In genomic region chr1:144523661-144524407, GRCh38 we compare ENCODE assay signal across 8 cellular contexts.
DNase-seq lines count a peak whose midpoint lies in the region; ATAC-seq and TF ChIP-seq lines count a peak whose summit lies in the region.
"Not testable (repeated sequence)": the region's sequence is repeated elsewhere in the genome, so short reads cannot be mapped to it uniquely, and the experiment has no call there.

No MANE protein-coding gene starts in this region.

- not testable (repeated sequence) for H3K27me3 Mint-ChIP-seq in T-helper 17 cell; activated naive CD8-positive, alpha-beta T cell treated with anti-CD3 and anti-CD28 coated beads for 36 hours

- not testable (repeated sequence) for H3K4me1 ChIP-seq in ES-I3 (ENCODE audit: insufficient read depth, low read length); HUES6 (ENCODE audit: control insufficient read depth, insufficient read depth, low read length); mucosa of rectum (ENCODE audit: control insufficient read depth in 2 of 2, insufficient read depth in 2 of 2, low read length in 2 of 2)

- H3K9me3 Mint-ChIP-seq in activated naive CD8-positive, alpha-beta T cell treated with anti-CD3 and anti-CD28 coated beads for 36 hours = not testable (repeated sequence)

- H3K4me3 Mint-ChIP-seq in T-helper 17 cell = peak overlapping the region; percentile 88
- H3K4me3 Mint-ChIP-seq in activated naive CD8-positive, alpha-beta T cell treated with anti-CD3 and anti-CD28 coated beads for 36 hours = peak overlapping the region; percentile 79

- not testable (repeated sequence) for H3K27me3 ChIP-seq in HUES6 (ENCODE audit: control insufficient read depth, insufficient read depth, low read length); mucosa of rectum (ENCODE audit: control insufficient read depth in 2 of 2, insufficient read depth in 2 of 2, low read length in 2 of 2)

- ATAC-seq in GM21786 (IDR thresholded peaks at IDR 0.05; ENCODE audit: unreplicated experiment) (peak; percentile 89), T-helper 17 cell (peak; percentile 90)

- peak overlapping the region; percentile 97 for H3K27ac Mint-ChIP-seq in T-helper 17 cell
- peak overlapping the region; percentile 100 for H3K27ac Mint-ChIP-seq in activated naive CD8-positive, alpha-beta T cell treated with anti-CD3 and anti-CD28 coated beads for 36 hours

- not testable (repeated sequence) for H3K9me3 ChIP-seq in ES-I3 (ENCODE audit: control insufficient read depth, insufficient read depth, low read length); HUES6 (ENCODE audit: control insufficient read depth, insufficient read depth, low read depth, low read length); T-helper 17 cell (ENCODE audit: control insufficient read depth, low read length, poor library complexity, severe bottlenecking); mucosa of rectum (ENCODE audit: control insufficient read depth in 2 of 2, low read length in 2 of 2)

- not testable (repeated sequence) for H3K36me3 ChIP-seq in ES-I3 (ENCODE audit: insufficient read depth, low read length); HUES6 (ENCODE audit: control insufficient read depth, insufficient read depth, low read length); mucosa of rectum (ENCODE audit: control insufficient read depth in 2 of 2, insufficient read depth in 2 of 2, low read length in 2 of 2)

- TF ChIP-seq CTCF in foreskin fibroblast (IDR thresholded peaks at IDR 0.05; ENCODE audit: low read depth, low read length) = not testable (repeated sequence)

- not testable (repeated sequence) for H3K36me3 Mint-ChIP-seq in T-helper 17 cell (ENCODE audit: low read depth); activated naive CD8-positive, alpha-beta T cell treated with anti-CD3 and anti-CD28 coated beads for 36 hours

- not testable (repeated sequence) for H3K4me1 Mint-ChIP-seq in T-helper 17 cell; activated naive CD8-positive, alpha-beta T cell treated with anti-CD3 and anti-CD28 coated beads for 36 hours

- H3K9ac ChIP-seq in ES-I3 (ENCODE audit: low read depth, low read length) (peak overlapping the region; percentile 32; the same call in 1 of the 2 replicates), HUES6 (ENCODE audit: low read length) (peak overlapping the region; percentile 92)
- H3K9ac ChIP-seq in mucosa of rectum (ENCODE audit: low read depth in 1 of 2, low read length in 2 of 2) = not testable (repeated sequence)

- peak; percentile 34 to 70 (median 56) for DNase-seq in T-helper 17 cell
- peak; percentile 55 for DNase-seq in activated naive CD8-positive, alpha-beta T cell treated with anti-CD3 and anti-CD28 coated beads for 36 hours
- peak; percentile 47 to 72 for DNase-seq in foreskin fibroblast
- peak; percentile 20 to 48 for DNase-seq in stimulated activated CD8-positive, alpha-beta memory T cell treated with anti-CD3 and anti-CD28 coated beads, Interleukin-15, amount 100 ng/mL, for 48 hours (ENCODE audit: low read depth in 2 of 2)

- H3K4me3 ChIP-seq in HUES6 (ENCODE audit: low read depth, low read length) (peak overlapping the region; percentile 52), foreskin fibroblast (ENCODE audit: low read depth in 1 of 2, low read length in 2 of 2) (peak overlapping the region in 1 of 2 donors; percentile 41)
- H3K4me3 ChIP-seq in mucosa of rectum (ENCODE audit: low read length in 2 of 2) = not testable (repeated sequence)

- H3K27ac ChIP-seq in HUES6 (ENCODE audit: low read depth, low read length) = peak overlapping the region; percentile 94
- peak overlapping the region; percentile 23 to 61 for H3K27ac ChIP-seq in mucosa of rectum (ENCODE audit: low read depth in 2 of 2, low read length in 2 of 2)
